8 cellular contexts compared by ENCODE assay signal in genomic region chr12:13278249-13278787, GRCh38.
DNase-seq lines count a peak whose midpoint lies in the region; ATAC-seq and TF ChIP-seq lines count a peak whose summit lies in the region.

No MANE protein-coding gene starts in this region.

- no peaks in the 10 kb centered on the region for H3K9me2 ChIP-seq in MM.1S (replicated peaks; ENCODE audit: insufficient read depth, low read length)

- H3K36me3 ChIP-seq in MM.1S (replicated peaks; ENCODE audit: insufficient read depth, low read length) (no peaks in the 10 kb centered on the region), skeletal muscle tissue (ENCODE audit: control insufficient read depth in 3 of 3, insufficient read depth in 3 of 3, low read length in 3 of 3) (no peaks in the 10 kb centered on the region)

- in situ Hi-C loops in astrocyte of the spinal cord (cut with HindIII; ENCODE audit: low sequenced_read_pairs), result no loop called here

- H3K4me3 ChIP-seq in MM.1S (ENCODE audit: low read length), result no peak overlapping the region
- H3K4me3 ChIP-seq in astrocyte of the spinal cord (ENCODE audit: low read depth, low read length), result no peak overlapping the region
- peak overlapping the region in 2 of 3 donors; percentile 25 to 43 for H3K4me3 ChIP-seq in skeletal muscle tissue (ENCODE audit: low read length in 3 of 3)

- H3K4me2 ChIP-seq in MM.1S (ENCODE audit: low read depth, low read length), result peak overlapping the region; percentile 49

- H3K27me3 ChIP-seq in MM.1S (replicated peaks; ENCODE audit: insufficient read depth, low read length) (no peaks in the 10 kb centered on the region), skeletal muscle tissue (ENCODE audit: control insufficient read depth in 3 of 3, insufficient read depth in 3 of 3, low read length in 3 of 3) (peaks cover 10 to 25% (median 13%) of the 10 kb centered on the region in 3 donors)

- H3K27ac ChIP-seq in MM.1S (ENCODE audit: low read length) (no peak overlapping the region), skeletal muscle tissue (ENCODE audit: low read depth, low read length) (no peak overlapping the region)

- no peaks in the 10 kb centered on the region for H3F3A ChIP-seq in MM.1S (ENCODE audit: insufficient read depth, low read length)

- H3K9ac ChIP-seq in MM.1S (ENCODE audit: low read length) (no peak overlapping the region), skeletal muscle tissue (ENCODE audit: low read depth in 1 of 3, low read length in 3 of 3) (no peak overlapping the region)

- H4K20me1 ChIP-seq in MM.1S (ENCODE audit: insufficient read depth, low read length), result no peaks in the 10 kb centered on the region

- TF ChIP-seq CTCF in MM.1S (IDR thresholded peaks at IDR 0.05; ENCODE audit: low read length) (peak; percentile 97), astrocyte of the spinal cord (IDR thresholded peaks at IDR 0.05; ENCODE audit: low read depth, low read length) (peak; percentile 99)

- DNase-seq in COLO668 (lab: John Stamatoyannopoulos, UW; ENCODE audit: unreplicated experiment) (peak; percentile 61), MM.1S (peak; percentile 65), T-helper 9 cell (peak; percentile 55), astrocyte of the spinal cord (ENCODE audit: low read depth, low spot score) (peak; percentile 75), iPS DF 19.7 (ENCODE audit: low read depth, low spot score) (peak; percentile 23)

- no peaks in the 10 kb centered on the region for H3K79me2 ChIP-seq in MM.1S (ENCODE audit: low read length)

- peak overlapping the region; percentile 37 for H2AFZ ChIP-seq in MM.1S (ENCODE audit: low read length)

- H3K4me1 ChIP-seq in MM.1S (ENCODE audit: low read length) (peaks cover 12% of the 10 kb centered on the region), skeletal muscle tissue (ENCODE audit: control insufficient read depth in 3 of 3, insufficient read depth in 3 of 3, low read length in 3 of 3) (peaks cover 2 to 13% (median 5%) of the 10 kb centered on the region in 3 donors)

- ATAC-seq in GM19467 (IDR thresholded peaks at IDR 0.05; ENCODE audit: unreplicated experiment), result peak; percentile 83
- ATAC-seq in HG02588 (IDR thresholded peaks at IDR 0.05; ENCODE audit: unreplicated experiment), result no peak

- no peaks in the 10 kb centered on the region for H3K9me3 ChIP-seq in MM.1S (replicated peaks; ENCODE audit: insufficient read depth, low read length)
- H3K9me3 ChIP-seq in skeletal muscle tissue (ENCODE audit: control insufficient read depth in 3 of 3, low read length in 3 of 3), result no peaks in the 10 kb centered on the region

Comparison
In these comparisons a context has a peak if more than half of its experiments do, and no peak if none do; other contexts are left out.
1. DNase-seq: peak in every context shown above with its lines; median percentile 75 in astrocyte of the spinal cord; 65 in MM.1S; 61 in COLO668; 55 in T-helper 9 cell; 23 in iPS DF 19.7.
2. H3K4me3 ChIP-seq: peak in skeletal muscle tissue (2 of 3); none in MM.1S (single experiment) and astrocyte of the spinal cord (single experiment).